In genomic region chr4:1572521-1572920, GRCh38 we compare ENCODE assay signal across 21 cellular contexts.
DNase-seq lines count a peak whose midpoint lies in the region; ATAC-seq and TF ChIP-seq lines count a peak whose summit lies in the region.
"Had no signal": no experiment of that assay in that cellular context is flagged by ENCODE, and none has a peak within 500 bp of the region (broad histone marks: within the 10 kb centered on the region; RNA-seq: fewer than 3 reads in every experiment).

No MANE protein-coding gene starts in this region.

- no peak overlapping the region for H3K4me2 ChIP-seq in IMR-90 (ENCODE audit: low read depth, low read length)
- H3K4me2 ChIP-seq in neural progenitor cell, result peak overlapping the region; percentile 63

- H4K8ac ChIP-seq in IMR-90 (ENCODE audit: low read depth in 2 of 2, low read length in 2 of 2), result no peak overlapping the region

- H3K27ac ChIP-seq in IMR-90 (ENCODE audit: insufficient read depth, low read length), result no peak overlapping the region
- no peak overlapping the region for H3K27ac ChIP-seq in neural progenitor cell
- H3K27ac ChIP-seq: colonic mucosa, pancreas had no signal

- H3K9me1 ChIP-seq in IMR-90 (ENCODE audit: insufficient read depth, low read length), result no peaks in the 10 kb centered on the region

- H3K9ac ChIP-seq in ES-I3 (ENCODE audit: low read depth, low read length), result peak overlapping the region; percentile 11; the same call in 1 of the 2 replicates
- H3K9ac ChIP-seq in IMR-90 (ENCODE audit: low read depth, low read length), result no peak overlapping the region
- H3K9ac ChIP-seq in neural progenitor cell, result no peak overlapping the region

- no peak overlapping the region for H3K56ac ChIP-seq in IMR-90 (ENCODE audit: extremely low read depth, insufficient read depth, low read length)

- TF ChIP-seq RAD21 in IMR-90 (IDR thresholded peaks at IDR 0.05; ENCODE audit: low read length), result no peak

- CTCF ChIA-PET in IMR-90 (lab: Yijun Ruan, JAX), result no interaction called here

- no peak overlapping the region for H2AK9ac ChIP-seq in IMR-90 (replicated peaks; ENCODE audit: low read depth, low read length, poor library complexity)

- H3K36me3 ChIP-seq in ES-I3 (ENCODE audit: insufficient read depth, low read length), result no peaks in the 10 kb centered on the region
- H3K36me3 ChIP-seq in IMR-90 (ENCODE audit: control insufficient read depth, insufficient read depth, low read length), result no peaks in the 10 kb centered on the region
- H3K36me3 ChIP-seq in neural progenitor cell, result no peaks in the 10 kb centered on the region
- H3K36me3 ChIP-seq: colonic mucosa, HAP-1, pancreas had no signal

- peaks cover 15% of the 10 kb centered on the region for H3K27me3 Mint-ChIP-seq in neural progenitor cell (ENCODE audit: insufficient read depth, low read depth)
- H3K27me3 Mint-ChIP-seq: activated naive CD8-positive, alpha-beta T cell treated with anti-CD3 and anti-CD28 coated beads, Interleukin-2, amount 50 U/mL, for 24 hours had no signal

- TF ChIP-seq POLR2A in IMR-90 (IDR thresholded peaks at IDR 0.05; ENCODE audit: low read depth, low read length), result no peak

- H3K36me3 Mint-ChIP-seq in neural progenitor cell, result no peaks in the 10 kb centered on the region
- H3K36me3 Mint-ChIP-seq: brain; CD4-positive, CD25-positive, alpha-beta regulatory T cell had no signal

- H3K4me3 ChIP-seq in IMR-90 (ENCODE audit: insufficient read depth, low read depth, low read length) (no peak overlapping the region), neural progenitor cell (no peak overlapping the region)
- H3K4me3 ChIP-seq: colonic mucosa, HAP-1, pancreas had no signal

- no peak overlapping the region for H3K23ac ChIP-seq in IMR-90 (ENCODE audit: low read depth, low read length)

- POLR2A ChIA-PET in IMR-90 (lab: Charles Lee; ENCODE audit: unreplicated experiment), result no interaction called here

- no peak overlapping the region for H3K18ac ChIP-seq in IMR-90 (ENCODE audit: low read depth, low read length)

- 45% methylated on average over 2 of the region's 9 CpGs; no CpG with 5 or more reads in 1 of the 2 experiments for WGBS in IMR-90 (ENCODE audit: extremely low coverage in 2 of 2, insufficient read length in 1 of 2), 2 experiments

- no peaks in the 10 kb centered on the region for H3K9me3 Mint-ChIP-seq in neural progenitor cell
- H3K9me3 Mint-ChIP-seq: activated naive CD8-positive, alpha-beta T cell treated with anti-CD3 and anti-CD28 coated beads, Interleukin-2, amount 50 U/mL, for 24 hours had no signal

- H3K79me1 ChIP-seq in IMR-90 (ENCODE audit: low read depth in 1 of 2, low read length in 2 of 2), result no peaks in the 10 kb centered on the region

- H2BK5ac ChIP-seq in IMR-90 (ENCODE audit: low read depth, low read length, poor library complexity, severe bottlenecking), result peak overlapping the region; percentile 65

- intact Hi-C loops in IMR-90 (cut with micrococcal nuclease), result no loop called here
- intact Hi-C loops in left cardiac atrium (cut with DNase I), result no loop called here

- H3K14ac ChIP-seq in IMR-90 (replicated peaks; ENCODE audit: low read depth, low read length), result no peak overlapping the region

- BruUV-seq in IMR-90 (replicated peaks; lab: Mats Ljungman, UMichigan), result no TSS peak

- H3F3A ChIP-seq in neural progenitor cell (ENCODE audit: low read depth), result peaks cover 4% of the 10 kb centered on the region

- DNase-seq in IMR-90 (no peak), left cardiac atrium (peak; percentile 11), neural progenitor cell (ENCODE audit: low spot score) (peak; percentile 39), NK-92 (lab: John Stamatoyannopoulos, UW; ENCODE audit: unreplicated experiment) (no peak), Ammon's horn (ENCODE audit: low spot score) (no peak)
- DNase-seq: activated CD4-positive, alpha-beta T cell treated with anti-CD3 and anti-CD28 coated beads for 48 hours; activated naive CD8-positive, alpha-beta T cell treated with anti-CD3 and anti-CD28 coated beads, Interleukin-2, amount 50 U/mL, for 24 hours; CD4-positive, CD25-positive, alpha-beta regulatory T cell; colonic mucosa; DMS53; mammary epithelial cell; NCI-H1694; SHP77 treated with DMSO at 0.1 percent for 48 hours; stimulated activated CD4-positive, alpha-beta T cell treated with anti-CD3 and anti-CD28 coated beads, Interleukin-2, amount 100 ng/mL, for 24 hours; stimulated activated naive CD4-positive, alpha-beta T cell treated with Interleukin-2 at 50 U/mL for 16 hours had no signal

- in situ Hi-C loops in IMR-90 (cut with MboI; ENCODE audit: low sequenced_read_pairs), result no loop called here

- H3K79me2 ChIP-seq in neural progenitor cell (ENCODE audit: low read depth), result no peaks in the 10 kb centered on the region

- no peak for TF ChIP-seq CTCF in IMR-90 (conservative IDR thresholded peaks at IDR 0.05; ENCODE audit: low read depth, low read length)
- TF ChIP-seq CTCF in neural progenitor cell (IDR thresholded peaks at IDR 0.05), result no peak

- ATAC-seq in IMR-90 (ENCODE audit: low read depth) (no peak), left cardiac atrium (no peak), HG02623 (IDR thresholded peaks at IDR 0.05; ENCODE audit: unreplicated experiment) (no peak), HG02885 (IDR thresholded peaks at IDR 0.05; ENCODE audit: poor library complexity, unreplicated experiment) (no peak)
- ATAC-seq: activated naive CD8-positive, alpha-beta T cell treated with anti-CD3 and anti-CD28 coated beads, Interleukin-2, amount 50 U/mL, for 24 hours; pancreas had no signal

- H4K91ac ChIP-seq in IMR-90 (ENCODE audit: insufficient read depth, low read depth, low read length), result no peak overlapping the region

- H4K5ac ChIP-seq in IMR-90 (ENCODE audit: low read depth, low read length), result no peak overlapping the region

- H4K20me1 ChIP-seq in IMR-90 (ENCODE audit: insufficient read depth, low read length) (no peaks in the 10 kb centered on the region), neural progenitor cell (ENCODE audit: low read depth) (peaks cover 5% of the 10 kb centered on the region)

- no peak overlapping the region for H2BK120ac ChIP-seq in IMR-90 (ENCODE audit: low read depth, low read length)

- peaks cover 39% of the 10 kb centered on the region for H3K4me1 Mint-ChIP-seq in neural progenitor cell
- H3K4me1 Mint-ChIP-seq: activated naive CD8-positive, alpha-beta T cell treated with anti-CD3 and anti-CD28 coated beads, Interleukin-2, amount 50 U/mL, for 24 hours had no signal

- H2AK5ac ChIP-seq in IMR-90 (ENCODE audit: low read depth, low read length), result no peak overlapping the region

- dilution Hi-C loops in IMR-90 (cut with HindIII; ENCODE audit: low sequenced_read_pairs, unreplicated experiment), result no loop called here

- no peak overlapping the region for H3K27ac Mint-ChIP-seq in neural progenitor cell
- H3K27ac Mint-ChIP-seq: activated naive CD8-positive, alpha-beta T cell treated with anti-CD3 and anti-CD28 coated beads, Interleukin-2, amount 50 U/mL, for 24 hours; CD4-positive, CD25-positive, alpha-beta regulatory T cell had no signal

- no peak overlapping the region for H3K4me3 Mint-ChIP-seq in neural progenitor cell
- H3K4me3 Mint-ChIP-seq: activated naive CD8-positive, alpha-beta T cell treated with anti-CD3 and anti-CD28 coated beads, Interleukin-2, amount 50 U/mL, for 24 hours had no signal

- H3K4ac ChIP-seq in IMR-90 (ENCODE audit: low read depth, low read length), result no peak overlapping the region

- H3K9me3 ChIP-seq in ES-I3 (ENCODE audit: control insufficient read depth, insufficient read depth, low read length) (no peaks in the 10 kb centered on the region), IMR-90 (ENCODE audit: control insufficient read depth, insufficient read depth, low read length) (no peaks in the 10 kb centered on the region), neural progenitor cell (ENCODE audit: low read depth) (no peaks in the 10 kb centered on the region)
- H3K9me3 ChIP-seq: colonic mucosa, HAP-1, pancreas had no signal

- H2AFZ ChIP-seq in IMR-90 (replicated peaks; ENCODE audit: low read length, poor library complexity), result no peak overlapping the region
- no peak overlapping the region for H2AFZ ChIP-seq in neural progenitor cell (replicated peaks)

- H3K4me1 ChIP-seq in ES-I3 (ENCODE audit: insufficient read depth, low read length) (peaks cover 21% of the 10 kb centered on the region; the same call in 1 of the 2 replicates), IMR-90 (ENCODE audit: control insufficient read depth, insufficient read depth, low read length) (no peaks in the 10 kb centered on the region), neural progenitor cell (peaks cover 26% of the 10 kb centered on the region)
- H3K4me1 ChIP-seq: colonic mucosa, pancreas had no signal

- H2BK20ac ChIP-seq in IMR-90 (ENCODE audit: low read depth, low read length), result no peak overlapping the region

- H3K27me3 ChIP-seq in IMR-90 (ENCODE audit: control insufficient read depth, insufficient read depth, low read length), result peaks cover 26% of the 10 kb centered on the region
- peaks cover 4% of the 10 kb centered on the region for H3K27me3 ChIP-seq in neural progenitor cell
- H3K27me3 ChIP-seq: colonic mucosa, pancreas had no signal

- H2BK15ac ChIP-seq in IMR-90 (ENCODE audit: low read depth, low read length), result no peak overlapping the region

TF ChIP-seq in IMR-90, 13 proteins besides CTCF, POLR2A, EP300 and RAD21 (continues in another document):
- TF ChIP-seq, protein P1, sequence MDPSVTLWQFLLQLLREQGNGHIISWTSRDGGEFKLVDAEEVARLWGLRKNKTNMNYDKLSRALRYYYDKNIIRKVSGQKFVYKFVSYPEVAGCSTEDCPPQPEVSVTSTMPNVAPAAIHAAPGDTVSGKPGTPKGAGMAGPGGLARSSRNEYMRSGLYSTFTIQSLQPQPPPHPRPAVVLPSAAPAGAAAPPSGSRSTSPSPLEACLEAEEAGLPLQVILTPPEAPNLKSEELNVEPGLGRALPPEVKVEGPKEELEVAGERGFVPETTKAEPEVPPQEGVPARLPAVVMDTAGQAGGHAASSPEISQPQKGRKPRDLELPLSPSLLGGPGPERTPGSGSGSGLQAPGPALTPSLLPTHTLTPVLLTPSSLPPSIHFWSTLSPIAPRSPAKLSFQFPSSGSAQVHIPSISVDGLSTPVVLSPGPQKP (IDR thresholded peaks at IDR 0.05; ENCODE audit: borderline replicate concordance, low read depth, low read length), result no peak
- TF ChIP-seq FOS (IDR thresholded peaks at IDR 0.05; ENCODE audit: low read depth, low read length) (no peak), RCOR1 (IDR thresholded peaks at IDR 0.05; ENCODE audit: insufficient replicate concordance, low read length) (no peak), NFE2L2 (IDR thresholded peaks at IDR 0.05; ENCODE audit: low read depth, low read length) (no peak), MAZ (IDR thresholded peaks at IDR 0.05; ENCODE audit: borderline replicate concordance, low read depth, low read length) (no peak), RFX5 (IDR thresholded peaks at IDR 0.05; ENCODE audit: low read depth, low read length) (no peak)
- TF ChIP-seq, protein P2, sequence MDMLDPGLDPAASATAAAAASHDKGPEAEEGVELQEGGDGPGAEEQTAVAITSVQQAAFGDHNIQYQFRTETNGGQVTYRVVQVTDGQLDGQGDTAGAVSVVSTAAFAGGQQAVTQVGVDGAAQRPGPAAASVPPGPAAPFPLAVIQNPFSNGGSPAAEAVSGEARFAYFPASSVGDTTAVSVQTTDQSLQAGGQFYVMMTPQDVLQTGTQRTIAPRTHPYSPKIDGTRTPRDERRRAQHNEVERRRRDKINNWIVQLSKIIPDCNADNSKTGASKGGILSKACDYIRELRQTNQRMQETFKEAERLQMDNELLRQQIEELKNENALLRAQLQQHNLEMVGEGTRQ (IDR thresholded peaks at IDR 0.05; ENCODE audit: low read depth, low read length), result no peak

Comparison
In these comparisons a context has a peak if more than half of its experiments do, and no peak if none do; other contexts are left out.
1. DNase-seq: peak in left cardiac atrium (single experiment) and neural progenitor cell (single experiment); none in IMR-90 (single experiment), NK-92 (single experiment) and Ammon's horn (single experiment).